ENCODE assay signal across 12 cellular contexts in the genomic region with DNA sequence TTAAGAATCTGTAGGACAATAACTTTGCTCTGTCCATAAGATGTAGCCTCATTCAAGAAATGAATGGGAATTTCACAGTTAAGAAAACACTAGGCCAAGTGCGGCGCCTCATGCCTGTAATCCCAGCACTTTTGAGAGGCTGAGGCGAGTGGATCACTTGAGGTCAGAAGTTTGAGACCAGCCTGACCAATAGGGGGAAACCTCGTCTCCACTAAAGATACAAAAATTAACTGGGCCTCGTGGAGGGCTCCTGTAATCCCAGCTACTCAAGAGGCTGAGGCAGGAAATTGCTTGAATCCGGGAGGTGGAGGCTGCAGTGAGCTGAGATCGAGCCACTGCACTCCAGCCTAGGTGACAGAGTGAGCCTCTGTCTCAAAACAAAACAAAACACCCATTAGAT. TPM values are rescaled to one million over a fixed set of nuclear protein-coding genes. Genes with fewer than 3 reads are reported as not detected.
DNase-seq lines count a peak whose midpoint lies in the region; ATAC-seq and TF ChIP-seq lines count a peak whose summit lies in the region.
"Had no signal": no experiment of that assay in that cellular context is flagged by ENCODE, and none has a peak within 500 bp of the region (broad histone marks: within the 10 kb centered on the region; RNA-seq: fewer than 3 reads in every experiment).

No MANE protein-coding gene starts in this region.

- H3K36me3 ChIP-seq in breast epithelium: no peaks in the 10 kb centered on the region
- peaks cover 58% of the 10 kb centered on the region for H3K36me3 ChIP-seq in SJCRH30
- peaks cover 0 to 8% of the 10 kb centered on the region in 2 donors for H3K36me3 ChIP-seq in aorta (ENCODE audit: control insufficient read depth in 1 of 2, insufficient read depth in 2 of 2, low read length in 1 of 2)
- peaks cover 5% of the 10 kb centered on the region for H3K36me3 ChIP-seq in smooth muscle cell (ENCODE audit: low read depth)

- peak; percentile 19 for DNase-seq in MCF 10A (ENCODE audit: unreplicated experiment)
- DNase-seq in breast epithelium (ENCODE audit: low spot score in 2 of 2): no peak
- peak; percentile 5 to 12 for DNase-seq in SJCRH30
- no peak for DNase-seq in glutamatergic neuron
- DNase-seq in aorta: no peak
- DNase-seq in smooth muscle cell (lab: John Stamatoyannopoulos, UW; ENCODE audit: unreplicated experiment): no peak
- DNase-seq in GOT3 (lab: John Stamatoyannopoulos, UW): no peak
- no peak for DNase-seq in NCI-H446 treated with DMSO at 0.1 percent for 48 hours (lab: John Stamatoyannopoulos, UW)
- DNase-seq: gastrocnemius medialis; occipital lobe; stimulated activated CD8-positive, alpha-beta memory T cell treated with anti-CD3 and anti-CD28 coated beads, Interleukin-4, amount 100 ng/mL, for 48 hours had no signal

- H3K4me1 ChIP-seq in breast epithelium (no peaks in the 10 kb centered on the region), SJCRH30 (peaks cover 3% of the 10 kb centered on the region; the same call in 1 of the 2 replicates), aorta (ENCODE audit: control insufficient read depth in 1 of 2, insufficient read depth in 2 of 2, low read length in 2 of 2) (no peaks in the 10 kb centered on the region), smooth muscle cell (ENCODE audit: low read depth) (no peaks in the 10 kb centered on the region)

- peaks cover 17% of the 10 kb centered on the region for H3F3A ChIP-seq in smooth muscle cell (ENCODE audit: low read depth)

- H3K9me3 ChIP-seq in breast epithelium (no peaks in the 10 kb centered on the region), SJCRH30 (replicated peaks) (no peaks in the 10 kb centered on the region), aorta (ENCODE audit: control insufficient read depth, low read length) (no peaks in the 10 kb centered on the region), smooth muscle cell (replicated peaks; ENCODE audit: low read depth) (no peaks in the 10 kb centered on the region)
- H3K9me3 ChIP-seq: gastrocnemius medialis had no signal

- WGBS in aorta, 2 donors: 5 to 6% methylated on average over 7 of the region's 7 CpGs
- 49% methylated on average over 7 of the region's 7 CpGs for WGBS in smooth muscle cell (ENCODE audit: low lambda C conversion rate)

- no peak overlapping the region for H3K9ac ChIP-seq in smooth muscle cell (ENCODE audit: low read depth)

- no peaks in the 10 kb centered on the region for H3K27me3 Mint-ChIP-seq in MCF 10A (ENCODE audit: insufficient read depth, unreplicated experiment)
- no peaks in the 10 kb centered on the region for H3K27me3 Mint-ChIP-seq in glutamatergic neuron (ENCODE audit: unreplicated experiment)

- peaks cover 6% of the 10 kb centered on the region for H3K79me2 ChIP-seq in smooth muscle cell (ENCODE audit: low read depth)

- intact Hi-C loops in MCF 10A (cut with micrococcal nuclease): no loop called here
- intact Hi-C loops in breast epithelium (cut with DNase I; ENCODE audit: low total_unique reads): no loop called here
- intact Hi-C loops in aorta (cut with DNase I): loop anchor here in 1 of 2 donors (10.0 kb wide), 1 partner anchor 194 kb away; no protein-coding TSS in a partner anchor

- H3K27me3 ChIP-seq in breast epithelium (no peaks in the 10 kb centered on the region), SJCRH30 (no peaks in the 10 kb centered on the region), aorta (ENCODE audit: control insufficient read depth in 1 of 2, insufficient read depth in 2 of 2, low read length in 1 of 2) (no peaks in the 10 kb centered on the region), smooth muscle cell (ENCODE audit: low read depth) (no peaks in the 10 kb centered on the region)
- H3K27me3 ChIP-seq: gastrocnemius medialis had no signal

- no peak for ATAC-seq in aorta (ENCODE audit: low FRiP score)
- ATAC-seq: gastrocnemius medialis had no signal

- CTCF ChIA-PET in MCF 10A (lab: Yijun Ruan, JAX): interaction anchor here (0.7 to 1.1 kb wide), 3 partner anchors 12 to 42 kb away, joined by 3 read pairs; no protein-coding TSS in a partner anchor

- peaks cover 76% of the 10 kb centered on the region for H3K36me3 Mint-ChIP-seq in MCF 10A (ENCODE audit: insufficient read depth, unreplicated experiment)
- no peaks in the 10 kb centered on the region for H3K36me3 Mint-ChIP-seq in glutamatergic neuron (ENCODE audit: unreplicated experiment)

- H3K27ac Mint-ChIP-seq in MCF 10A (ENCODE audit: low read depth, unreplicated experiment) (no peak overlapping the region), glutamatergic neuron (ENCODE audit: unreplicated experiment) (no peak overlapping the region)

- H3K4me3 ChIP-seq in breast epithelium (no peak overlapping the region), SJCRH30 (no peak overlapping the region), aorta (ENCODE audit: low read length in 2 of 2) (no peak overlapping the region), smooth muscle cell (no peak overlapping the region)
- H3K4me3 ChIP-seq: gastrocnemius medialis had no signal

- H3K4me1 Mint-ChIP-seq in MCF 10A (ENCODE audit: insufficient read depth, unreplicated experiment) (peaks cover 6% of the 10 kb centered on the region), glutamatergic neuron (ENCODE audit: low read depth, unreplicated experiment) (no peaks in the 10 kb centered on the region)

- H3K9me3 Mint-ChIP-seq in MCF 10A (ENCODE audit: unreplicated experiment): no peaks in the 10 kb centered on the region
- peaks cover 1% of the 10 kb centered on the region for H3K9me3 Mint-ChIP-seq in glutamatergic neuron (ENCODE audit: unreplicated experiment)

- H3K4me3 Mint-ChIP-seq in MCF 10A (ENCODE audit: unreplicated experiment) (no peak overlapping the region), glutamatergic neuron (ENCODE audit: unreplicated experiment) (no peak overlapping the region)

- no peak overlapping the region for H3K4me2 ChIP-seq in smooth muscle cell

- no TSS peak for BruUV-seq in MCF 10A (replicated peaks; lab: Mats Ljungman, UMichigan)

- TF ChIP-seq CTCF in MCF 10A (IDR thresholded peaks at IDR 0.05; ENCODE audit: unreplicated experiment): peak; percentile 7
- no peak for TF ChIP-seq CTCF in breast epithelium (IDR thresholded peaks at IDR 0.05)
- TF ChIP-seq CTCF in glutamatergic neuron (IDR thresholded peaks at IDR 0.05; ENCODE audit: partially characterized antibody, unreplicated experiment): peak; percentile 19
- no peak for TF ChIP-seq CTCF in smooth muscle cell (IDR thresholded peaks at IDR 0.05; ENCODE audit: borderline replicate concordance, insufficient read depth, poor library complexity, severe bottlenecking)

- TF ChIP-seq POLR2A in breast epithelium (IDR thresholded peaks at IDR 0.05): no peak

- POLR2A ChIA-PET in MCF 10A (lab: Yijun Ruan, JAX): no interaction called here

- H2AFZ ChIP-seq in smooth muscle cell (ENCODE audit: low read depth): no peak overlapping the region

- no peak overlapping the region for H3K27ac ChIP-seq in breast epithelium
- H3K27ac ChIP-seq in SJCRH30: no peak overlapping the region
- H3K27ac ChIP-seq in aorta (ENCODE audit: low read depth in 1 of 2, low read length in 2 of 2): peak overlapping the region; percentile 80 to 82
- H3K27ac ChIP-seq in smooth muscle cell (ENCODE audit: low read depth): no peak overlapping the region
- H3K27ac ChIP-seq: HL-60 had no signal

- peaks cover 75% of the 10 kb centered on the region for H4K20me1 ChIP-seq in smooth muscle cell (ENCODE audit: low read depth)

RNA-seq across cellular contexts. Expression of a gene that starts 19.9 kb away (rescaled TPM):
- 302 and 406 TPM in 2 replicates for total RNA-seq in MCF 10A (2022)
- total RNA-seq in breast epithelium: 100 to 1,000 TPM; 150 to 219 (median 172) TPM
- total RNA-seq in SJCRH30 (2014; rRNA removed; shearing (Covaris generic)): 297 and 349 TPM in 2 replicates
- total RNA-seq in glutamatergic neuron (ENCODE audit: unreplicated experiment): 71.2 TPM
- 10 to 100 TPM; 83.1 to 95.5 TPM for total RNA-seq in aorta
- 10 to 100 TPM; 72.3 to 80.9 TPM for polyA plus RNA-seq in aorta
- total RNA-seq in smooth muscle cell: 157 and 165 TPM in 2 replicates
- polyA plus RNA-seq in smooth muscle cell: 104 and 138 TPM in 2 replicates

RNA-seq across cellular contexts. Expression of a gene that starts 44.6 kb away (rescaled TPM):
- total RNA-seq in MCF 10A (2022): 163 and 199 TPM in 2 replicates
- 10 to 100 TPM; 61.3 to 68.5 (median 67.6) TPM for total RNA-seq in breast epithelium
- 106 and 111 TPM in 2 replicates for total RNA-seq in SJCRH30 (2014; rRNA removed; shearing (Covaris generic))
- 117 TPM for total RNA-seq in glutamatergic neuron (ENCODE audit: unreplicated experiment)
- total RNA-seq in aorta: 10 to 100 TPM; 76.7 to 77.7 TPM
- 10 to 100 TPM; 28.7 to 38.4 TPM for polyA plus RNA-seq in aorta
- total RNA-seq in smooth muscle cell: 65.3 and 85.4 TPM in 2 replicates
- 79.1 and 84.1 TPM in 2 replicates for polyA plus RNA-seq in smooth muscle cell

Comparison
In these comparisons a context has a peak if more than half of its experiments do, and no peak if none do; other contexts are left out.
1. DNase-seq: peak in MCF 10A (single experiment) and SJCRH30 (2 of 2); none in breast epithelium (0 of 2), glutamatergic neuron (single experiment), aorta (0 of 2), smooth muscle cell (single experiment), GOT3 (single experiment) and NCI-H446 treated with DMSO at 0.1 percent for 48 hours (single experiment).
2. CTCF ChIP-seq: peak in MCF 10A (single experiment) and glutamatergic neuron (single experiment); none in breast epithelium (0 of 3) and smooth muscle cell (single experiment).
3. H3K27ac ChIP-seq: peak in aorta (2 of 2); none in breast epithelium (0 of 2), SJCRH30 (single experiment) and smooth muscle cell (single experiment).